In genomic region chr7:5691536-5692090, GRCh38 we compare ENCODE assay signal across 8 cellular contexts.
DNase-seq lines count a peak whose midpoint lies in the region; TF ChIP-seq lines count a peak whose summit lies in the region.

No MANE protein-coding gene starts in this region.

- peaks cover 57% of the 10 kb centered on the region for H3K4me1 ChIP-seq in BLaER1
- H3K4me1 ChIP-seq in Peyer's patch: peaks cover 6 to 77% (median 29%) of the 10 kb centered on the region in 4 donors
- peaks cover 52 to 68% of the 10 kb centered on the region in 2 donors for H3K4me1 ChIP-seq in duodenal mucosa (ENCODE audit: control insufficient read depth in 1 of 2, insufficient read depth in 2 of 2, low read length in 2 of 2)
- H3K4me1 ChIP-seq in neutrophil (ENCODE audit: control insufficient read depth in 1 of 2, insufficient read depth in 1 of 2, low read depth in 1 of 2, low read length in 1 of 2): peaks cover 88% of the 10 kb centered on the region in 2 experiments

- no peak for DNase-seq in Peyer's patch
- no peak for DNase-seq in NCI-H2171 (lab: John Stamatoyannopoulos, UW)
- DNase-seq in NCI-H446 treated with DMSO at 0.1 percent for 48 hours (lab: John Stamatoyannopoulos, UW): no peak
- DNase-seq in GOT3 (lab: John Stamatoyannopoulos, UW): no peak
- no peak for DNase-seq in dedifferentiated amniotic fluid mesenchymal stem cell (ENCODE audit: extremely low spot score)

- TF ChIP-seq POLR2A in Peyer's patch (IDR thresholded peaks at IDR 0.05): no peak

- TF ChIP-seq CTCF in Peyer's patch (IDR thresholded peaks at IDR 0.05) (no peak), neutrophil (IDR thresholded peaks at IDR 0.05) (no peak)

- H3K36me3 ChIP-seq in BLaER1: peaks cover 44% of the 10 kb centered on the region
- H3K36me3 ChIP-seq in Peyer's patch: no peaks in the 10 kb centered on the region
- peaks cover 0 to under 1% of the 10 kb centered on the region in 2 donors for H3K36me3 ChIP-seq in duodenal mucosa (ENCODE audit: control insufficient read depth in 1 of 2, insufficient read depth in 2 of 2, low read length in 2 of 2)
- H3K36me3 ChIP-seq in neutrophil: no peaks in the 10 kb centered on the region

- H3K27ac ChIP-seq in BLaER1: no peak overlapping the region
- H3K27ac ChIP-seq in Peyer's patch: peak overlapping the region; percentile 71 to 91 (median 76)
- peak overlapping the region; percentile 54 for H3K27ac ChIP-seq in duodenal mucosa (ENCODE audit: low read depth, low read length)
- peak overlapping the region; percentile 90 for H3K27ac ChIP-seq in neutrophil

- peaks cover 97% of the 10 kb centered on the region for H4K20me1 ChIP-seq in BLaER1

- no peaks in the 10 kb centered on the region for H3K9me3 ChIP-seq in BLaER1
- no peaks in the 10 kb centered on the region for H3K9me3 ChIP-seq in Peyer's patch
- no peaks in the 10 kb centered on the region for H3K9me3 ChIP-seq in duodenal mucosa (ENCODE audit: control insufficient read depth in 1 of 2, low read length in 2 of 2)
- H3K9me3 ChIP-seq in neutrophil: no peaks in the 10 kb centered on the region

- H3K4me3 ChIP-seq in BLaER1 (no peak overlapping the region), Peyer's patch (no peak overlapping the region), duodenal mucosa (ENCODE audit: low read depth in 1 of 2, low read length in 2 of 2) (no peak overlapping the region), neutrophil (ENCODE audit: low read depth in 1 of 2, low read length in 1 of 2) (no peak overlapping the region)

- H3K27me3 ChIP-seq in BLaER1 (no peaks in the 10 kb centered on the region), Peyer's patch (no peaks in the 10 kb centered on the region), duodenal mucosa (ENCODE audit: control insufficient read depth in 1 of 2, insufficient read depth in 2 of 2, low read length in 2 of 2) (no peaks in the 10 kb centered on the region), neutrophil (no peaks in the 10 kb centered on the region)

- peak overlapping the region; percentile 85 for H3K4me2 ChIP-seq in BLaER1

- peak overlapping the region; percentile 33; the same call in 1 of the 2 replicates for H3K9ac ChIP-seq in BLaER1
- H3K9ac ChIP-seq in duodenal mucosa (ENCODE audit: low read depth in 1 of 2, low read length in 2 of 2): peak overlapping the region in 1 of 2 donors; percentile 23
